In the genomic region with DNA sequence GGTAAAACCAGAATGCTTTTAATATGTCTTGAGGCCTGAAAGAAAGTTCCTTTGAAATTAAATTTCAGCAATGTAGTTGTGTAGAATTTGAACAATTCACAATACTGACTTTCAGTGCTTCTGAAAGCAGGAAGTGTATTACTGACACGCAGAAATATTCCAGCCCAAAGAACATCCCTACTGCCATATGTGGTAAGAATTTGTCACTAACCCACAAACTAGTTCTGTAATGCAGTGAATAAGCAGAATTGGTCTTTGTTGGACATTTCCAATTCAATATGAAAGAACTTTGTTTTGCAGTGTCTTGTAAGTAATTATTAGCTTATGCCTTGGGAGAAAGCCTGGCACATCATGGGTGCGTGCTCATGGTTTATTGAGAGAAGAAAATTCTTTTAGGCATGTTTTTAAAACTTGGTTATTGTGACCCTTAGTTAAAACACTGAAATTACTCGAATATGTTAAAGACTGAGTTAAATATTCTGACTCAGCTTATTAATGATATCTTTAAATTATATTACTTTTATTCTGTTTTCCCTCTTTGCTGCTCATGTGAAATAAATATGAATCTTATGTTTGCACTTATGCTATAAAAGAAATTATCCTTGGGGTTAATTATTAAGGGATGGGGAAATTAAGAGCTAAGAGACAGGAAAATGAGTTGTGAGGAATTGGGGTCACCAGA, we compare ENCODE assay signal across 9 cellular contexts. TPM values are rescaled to one million over a fixed set of nuclear protein-coding genes. Genes with fewer than 3 reads are reported as not detected.
DNase-seq lines count a peak whose midpoint lies in the region; ATAC-seq, FAIRE-seq and TF ChIP-seq lines count a peak whose summit lies in the region.
"Had no signal": no experiment of that assay in that cellular context is flagged by ENCODE, and none has a peak within 500 bp of the region (broad histone marks: within the 10 kb centered on the region; RNA-seq: fewer than 3 reads in every experiment).

No MANE protein-coding gene starts in this region.

- no peaks in the 10 kb centered on the region for H3K27me3 ChIP-seq in spleen (replicated peaks in 1 of 7)
- no peaks in the 10 kb centered on the region for H3K27me3 ChIP-seq in tibial artery

- ATAC-seq in GM19351 (IDR thresholded peaks at IDR 0.05; ENCODE audit: unreplicated experiment) = peak; percentile 55
- ATAC-seq: activated CD8-positive, alpha-beta T cell treated with anti-CD3 and anti-CD28 coated beads, Interleukin-2, amount 10 ng/mL, durations not matched to agents 7 days and 5 days had no signal

- no peak overlapping the region for H3K27ac Mint-ChIP-seq in Calu3 (ENCODE audit: unreplicated experiment)
- H3K27ac Mint-ChIP-seq: activated CD8-positive, alpha-beta T cell treated with anti-CD3 and anti-CD28 coated beads, Interleukin-2, amount 10 ng/mL, durations not matched to agents 7 days and 5 days had no signal

- peak overlapping the region in 7 of 8 donors; percentile 55 to 81 (median 67) for H3K27ac ChIP-seq in spleen
- H3K27ac ChIP-seq in tibial artery = no peak overlapping the region

- peak; percentile 86 for DNase-seq in RCC 7860 (ENCODE audit: low spot score)
- DNase-seq in fibroblast of villous mesenchyme (ENCODE audit: low read depth) = peak; percentile 59
- no peak for DNase-seq in spleen
- DNase-seq in NCI-H2107 treated with DMSO at 0.1 percent for 48 hours (lab: John Stamatoyannopoulos, UW; ENCODE audit: unreplicated experiment) = no peak
- no peak for DNase-seq in Calu3
- no peak for DNase-seq in tibial artery
- DNase-seq: activated CD8-positive, alpha-beta T cell treated with anti-CD3 and anti-CD28 coated beads, Interleukin-2, amount 10 ng/mL, durations not matched to agents 7 days and 5 days; NCI-H1436 had no signal

- intact Hi-C loops in spleen (cut with DNase I; ENCODE audit: low total_unique reads) (no loop called here), Calu3 (cut with micrococcal nuclease; ENCODE audit: unreplicated experiment) (no loop called here), tibial artery (cut with DNase I; ENCODE audit: low total_unique reads) (no loop called here)

- WGBS in spleen, 5 donors = 60 to 71% (median 67%) methylated on average over 3 of the region's 3 CpGs

- H3K4me1 Mint-ChIP-seq in Calu3 (ENCODE audit: low read depth, unreplicated experiment) = peaks cover 10% of the 10 kb centered on the region

- H3K4me3 ChIP-seq in fibroblast of villous mesenchyme (ENCODE audit: low read depth, low read length) (no peak overlapping the region), spleen (peak overlapping the region in 1 of 8 donors; percentile 13), tibial artery (no peak overlapping the region)

- BruUV-seq in Calu3 (replicated peaks; lab: Mats Ljungman, UMichigan) = no TSS peak

- no peak for TF ChIP-seq POLR2A in spleen (IDR thresholded peaks at IDR 0.05)

- peaks cover 0 to 47% (median 19%) of the 10 kb centered on the region in 6 donors for H3K36me3 ChIP-seq in spleen
- peaks cover 16 to 25% (median 17%) of the 10 kb centered on the region in 3 donors for H3K36me3 ChIP-seq in tibial artery

- H3K4me3 Mint-ChIP-seq in Calu3 (ENCODE audit: low read depth, unreplicated experiment) = no peak overlapping the region
- H3K4me3 Mint-ChIP-seq: activated CD8-positive, alpha-beta T cell treated with anti-CD3 and anti-CD28 coated beads, Interleukin-2, amount 10 ng/mL, durations not matched to agents 7 days and 5 days had no signal

- peaks cover 14% of the 10 kb centered on the region for H3K36me3 Mint-ChIP-seq in Calu3 (ENCODE audit: insufficient read depth, unreplicated experiment)

- TF ChIP-seq CTCF in fibroblast of villous mesenchyme (IDR thresholded peaks at IDR 0.05; ENCODE audit: insufficient read depth, low read depth, low read length) (no peak), spleen (IDR thresholded peaks at IDR 0.05 in 8 of 11, conservative IDR thresholded peaks at IDR 0.05 in 3 of 11) (no peak), Calu3 (IDR thresholded peaks at IDR 0.05; ENCODE audit: unreplicated experiment) (no peak), tibial artery (IDR thresholded peaks at IDR 0.05) (no peak)

- H3K9me3 Mint-ChIP-seq in Calu3 (ENCODE audit: low read depth, unreplicated experiment) = no peaks in the 10 kb centered on the region

- no peaks in the 10 kb centered on the region for H3K27me3 Mint-ChIP-seq in Calu3 (ENCODE audit: unreplicated experiment)

- peak; percentile 96 for FAIRE-seq in RCC 7860 (lab: Jason Lieb, UNC)

- H3K4me1 ChIP-seq in spleen = peaks cover 5 to 94% (median 55%) of the 10 kb centered on the region in 6 donors
- H3K4me1 ChIP-seq in tibial artery = peaks cover 0 to 23% (median 2%) of the 10 kb centered on the region in 4 donors

- CTCF ChIA-PET in Calu3 (lab: Charles Lee) = no interaction called here

- H3K9me3 ChIP-seq in spleen (no peaks in the 10 kb centered on the region), tibial artery (no peaks in the 10 kb centered on the region)

RNA-seq across cellular contexts. Expression of a gene that starts 33.4 kb away (rescaled TPM):
- total RNA-seq in fibroblast of villous mesenchyme = 53.8 and 78.6 TPM in 2 replicates
- 100 to 1,000 TPM in 6 of 7 donors, 10 to 100 TPM in 1; 78.9 to 183 (median 135) TPM for total RNA-seq in spleen
- 10 to 100 TPM; 32.1 to 53.5 (median 36.6) TPM for polyA plus RNA-seq in spleen
- 61.2 and 65.9 TPM in 2 replicates for total RNA-seq in Calu3 (2022)

Comparison
In these comparisons a context has a peak if more than half of its experiments do, and no peak if none do; other contexts are left out.
1. DNase-seq: peak in RCC 7860 (single experiment) and fibroblast of villous mesenchyme (single experiment); none in spleen (single experiment), NCI-H2107 treated with DMSO at 0.1 percent for 48 hours (single experiment), Calu3 (single experiment) and tibial artery (0 of 2).
2. H3K27ac ChIP-seq: peak in spleen (7 of 8); none in tibial artery (0 of 2).